19 cellular contexts compared by ENCODE assay signal in the genomic region with DNA sequence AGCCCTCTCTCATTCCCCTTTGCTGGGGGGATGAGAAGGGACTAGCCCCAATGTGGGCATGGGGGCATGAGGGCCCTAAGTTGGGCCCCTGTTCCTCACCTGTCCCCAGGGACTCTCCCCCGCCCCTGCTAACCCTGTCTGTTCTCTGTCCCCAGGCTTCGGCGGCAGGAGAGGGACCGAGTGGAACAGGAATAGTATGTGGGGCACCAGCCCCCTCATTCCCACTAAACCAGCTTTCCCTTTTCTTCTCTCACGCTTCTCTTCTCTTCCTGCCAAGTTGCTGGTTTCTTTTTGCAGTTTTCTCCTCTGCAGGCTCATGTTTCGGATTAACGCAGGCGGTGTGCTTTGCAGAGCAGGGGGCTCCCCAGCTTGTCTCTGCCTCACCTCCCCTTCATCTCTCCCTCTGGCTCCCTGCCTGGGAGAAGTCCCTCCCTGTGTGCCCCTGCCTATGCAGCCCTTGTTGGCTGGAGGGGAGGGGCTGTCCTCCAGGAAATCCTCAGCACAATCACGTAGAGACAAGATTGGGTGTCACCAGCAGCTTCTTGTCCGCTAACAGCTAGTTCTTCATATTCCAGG. TPM values are rescaled to one million over a fixed set of nuclear protein-coding genes. Genes with fewer than 3 reads are reported as not detected.
DNase-seq lines count a peak whose midpoint lies in the region; ATAC-seq and TF ChIP-seq lines count a peak whose summit lies in the region.
"Had no signal": no experiment of that assay in that cellular context is flagged by ENCODE, and none has a peak within 500 bp of the region (broad histone marks: within the 10 kb centered on the region; RNA-seq: fewer than 3 reads in every experiment).

No MANE protein-coding gene starts in this region.

- no peak overlapping the region for H3K4me3 Mint-ChIP-seq in neural crest cell
- H3K4me3 Mint-ChIP-seq: CD4-positive, CD25-positive, alpha-beta regulatory T cell had no signal

- peaks cover 19% of the 10 kb centered on the region for H3K4me1 ChIP-seq in cardiac muscle cell (ENCODE audit: low read depth)

- DNase-seq in cardiac muscle cell (ENCODE audit: low read depth in 1 of 2, low spot score in 1 of 2) (no peak), left ventricle myocardium superior (no peak), dorsolateral prefrontal cortex (peak in 5 of 10 donors; percentile 47 to 65 (median 52)), neural crest cell (ENCODE audit: low read depth, low spot score) (no peak), HT-29 (ENCODE audit: low spot score) (no peak), ACHN (no peak), A172 (ENCODE audit: low spot score) (no peak)
- DNase-seq: 8988T; CD4-positive, CD25-positive, alpha-beta regulatory T cell; DND-41; GDM1; MG63; NCI-H1092 treated with DMSO at 0.1 percent for 48 hours; NCI-H1694 treated with DMSO at 0.1 percent for 48 hours; NCI-H82; Right ventricle myocardium superior had no signal

- H3K4me3 ChIP-seq in cardiac muscle cell (no peak overlapping the region), dorsolateral prefrontal cortex (peak overlapping the region in 1 of 59 donors; percentile 17)
- H3K4me3 ChIP-seq: MG63 had no signal

- H3K36me3 ChIP-seq in cardiac muscle cell, result peaks cover 2% of the 10 kb centered on the region

- no peaks in the 10 kb centered on the region for H3K27me3 Mint-ChIP-seq in neural crest cell (ENCODE audit: low read depth)

- peak overlapping the region; percentile 44 for H3K27ac Mint-ChIP-seq in neural crest cell (ENCODE audit: unreplicated experiment)

- H3K27ac ChIP-seq in cardiac muscle cell, result peak overlapping the region; percentile 34
- peak overlapping the region in 41 of 59 donors; percentile 6 to 82 (median 55) for H3K27ac ChIP-seq in dorsolateral prefrontal cortex

- no peaks in the 10 kb centered on the region for H3K9me3 ChIP-seq in cardiac muscle cell (ENCODE audit: low read depth)
- H3K9me3 ChIP-seq: MG63 had no signal

- intact Hi-C loops in left ventricle myocardium superior (cut with micrococcal nuclease), result no loop called here
- intact Hi-C loops in dorsolateral prefrontal cortex (cut with DNase I), result no loop called here

- ATAC-seq in left ventricle myocardium superior (no peak), HG03442 (IDR thresholded peaks at IDR 0.05; ENCODE audit: unreplicated experiment) (no peak)
- ATAC-seq: SK-N-SH treated with all-trans-retinoic acid at 6 μM for 48 hours had no signal

- no peaks in the 10 kb centered on the region for H3K27me3 ChIP-seq in cardiac muscle cell
- H3K27me3 ChIP-seq in dorsolateral prefrontal cortex, result no peaks in the 10 kb centered on the region
- H3K27me3 ChIP-seq: MG63 had no signal

- peaks cover 1% of the 10 kb centered on the region for H3K36me3 Mint-ChIP-seq in neural crest cell (ENCODE audit: low read depth)

- peaks cover 16% of the 10 kb centered on the region for H3K4me1 Mint-ChIP-seq in neural crest cell

- TF ChIP-seq CTCF in cardiac muscle cell (IDR thresholded peaks at IDR 0.05; ENCODE audit: low read depth, low read length), result no peak
- no peak for TF ChIP-seq CTCF in dorsolateral prefrontal cortex (IDR thresholded peaks at IDR 0.05 in 54 of 56, conservative IDR thresholded peaks at IDR 0.05 in 2 of 56; ENCODE audit: low read depth in 1 of 56, partially characterized antibody in 56 of 56)
- TF ChIP-seq CTCF in neural crest cell (conservative IDR thresholded peaks at IDR 0.05), result no peak

- in situ Hi-C loops in ACHN (cut with HindIII; ENCODE audit: low pct_ligation_motif_present, low pct_unique_long_range_greater_than_20kb, low sequenced_read_pairs), result no loop called here

- no peaks in the 10 kb centered on the region for H3K9me3 Mint-ChIP-seq in neural crest cell

RNA-seq across cellular contexts. Expression of gene TMEM63B, which starts 7.9 kb away (rescaled TPM):
- total RNA-seq in cardiac muscle cell (52.4 and 57.3 TPM in 2 replicates), left ventricle myocardium superior (47.3 TPM), dorsolateral prefrontal cortex (10 to 100 TPM; 42.4 to 95.8 (median 66.6) TPM), neural crest cell (47.0 and 51.2 TPM in 2 replicates)
- polyA plus RNA-seq in cardiac muscle cell, result 51.7 and 54.2 TPM in 2 replicates
- total RNA-seq in HT-29 (2014; rRNA removed; shearing (Covaris generic)), result 23.3 and 23.9 TPM in 2 replicates
- total RNA-seq in A172 (2014; rRNA removed; shearing (Covaris generic)), result 43.1 and 47.9 TPM in 2 replicates

RNA-seq across cellular contexts. Expression of gene MRPL14, which starts 8.0 kb away (rescaled TPM):
- total RNA-seq in cardiac muscle cell (66.4 and 78.8 TPM in 2 replicates), left ventricle myocardium superior (38.8 TPM), dorsolateral prefrontal cortex (10 to 100 TPM; 16.9 to 35.7 (median 25.3) TPM), neural crest cell (62.9 and 65.5 TPM in 2 replicates)
- 130 and 165 TPM in 2 replicates for polyA plus RNA-seq in cardiac muscle cell
- total RNA-seq in HT-29 (2014; rRNA removed; shearing (Covaris generic)), result 158 and 160 TPM in 2 replicates
- 136 and 149 TPM in 2 replicates for total RNA-seq in A172 (2014; rRNA removed; shearing (Covaris generic))

RNA-seq across cellular contexts. Expression of gene CAPN11, which starts 23.4 kb away (rescaled TPM):
- total RNA-seq in cardiac muscle cell (not detected in 2 replicates), left ventricle myocardium superior (0.40 TPM), dorsolateral prefrontal cortex (1 to 10 TPM in 6 of 120 experiments, under 1 TPM in 48, not detected in 66; 0.17 to 1.6 (median 0.43) TPM), neural crest cell (not detected in 2 replicates)
- polyA plus RNA-seq in cardiac muscle cell, result not detected in 2 replicates
- total RNA-seq in HT-29 (2014; rRNA removed; shearing (Covaris generic)), result 0.23 TPM in 1 of 2 replicates, not detected in the other
- not detected in 2 replicates for total RNA-seq in A172 (2014; rRNA removed; shearing (Covaris generic))
- total RNA-seq: CD4-positive, CD25-positive, alpha-beta regulatory T cell; NCI-H460 had no signal
- polyA plus RNA-seq: CD4-positive, CD25-positive, alpha-beta regulatory T cell had no signal
